ENCODE assay signal across 9 cellular contexts in the genomic region with DNA sequence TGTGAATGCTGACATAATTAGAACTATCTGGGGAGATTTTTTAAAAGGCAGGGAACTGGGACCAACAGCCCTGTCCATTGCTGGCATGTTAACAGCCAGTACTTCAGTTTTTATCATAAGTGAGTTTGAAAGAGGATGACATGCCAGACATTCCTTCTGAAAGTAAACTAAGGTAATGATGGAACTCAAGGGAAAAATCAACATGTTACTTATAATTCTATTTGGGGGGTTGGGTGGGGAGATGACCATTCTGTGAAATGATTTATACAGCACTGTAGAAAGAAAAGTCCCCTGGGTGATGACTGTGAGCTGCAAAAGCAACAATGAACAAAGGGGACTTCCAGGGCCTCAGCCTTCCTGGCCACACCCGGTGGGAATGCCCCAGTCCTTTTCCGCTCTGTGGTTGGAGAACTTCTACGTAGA. TPM values are rescaled to one million over a fixed set of nuclear protein-coding genes. Genes with fewer than 3 reads are reported as not detected.
DNase-seq lines count a peak whose midpoint lies in the region; ATAC-seq and TF ChIP-seq lines count a peak whose summit lies in the region.
"Had no signal": no experiment of that assay in that cellular context is flagged by ENCODE, and none has a peak within 500 bp of the region (broad histone marks: within the 10 kb centered on the region; RNA-seq: fewer than 3 reads in every experiment).

No MANE protein-coding gene starts in this region.

- TF ChIP-seq CTCF in AG04450 (IDR thresholded peaks at IDR 0.05; ENCODE audit: low read depth, low read length), result no peak
- TF ChIP-seq CTCF in progenitor cell of endocrine pancreas (IDR thresholded peaks at IDR 0.05; ENCODE audit: unreplicated experiment), result no peak

- peaks cover 3% of the 10 kb centered on the region for H3K27me3 Mint-ChIP-seq in progenitor cell of endocrine pancreas

- H3K36me3 ChIP-seq in MG63 (no peaks in the 10 kb centered on the region), esophagus (ENCODE audit: control insufficient read depth in 2 of 2, insufficient read depth in 2 of 2, low read length in 1 of 2) (no peaks in the 10 kb centered on the region)

- peak overlapping the region; percentile 69 for H3K27ac Mint-ChIP-seq in progenitor cell of endocrine pancreas
- H3K27ac Mint-ChIP-seq: activated naive CD8-positive, alpha-beta T cell treated with anti-CD3 and anti-CD28 coated beads, Interleukin-2, amount 10 ng/mL, durations not matched to agents 7 days and 5 days had no signal

- no peaks in the 10 kb centered on the region for H3K36me3 Mint-ChIP-seq in progenitor cell of endocrine pancreas (ENCODE audit: insufficient read depth)
- H3K36me3 Mint-ChIP-seq: activated naive CD8-positive, alpha-beta T cell treated with anti-CD3 and anti-CD28 coated beads, Interleukin-2, amount 10 ng/mL, durations not matched to agents 7 days and 5 days had no signal

- H3K9me3 ChIP-seq in AG04450 (ENCODE audit: control insufficient read depth, insufficient read depth, low read length) (no peaks in the 10 kb centered on the region), MG63 (no peaks in the 10 kb centered on the region), esophagus (ENCODE audit: control insufficient read depth in 2 of 2, insufficient read depth in 1 of 2, low read depth in 1 of 2, low read length in 1 of 2) (no peaks in the 10 kb centered on the region)

- 22 to 39% methylated on average over 3 of the region's 3 CpGs for WGBS in esophagus, 2 donors

- CTCF ChIA-PET in AG04450 (lab: Charles Lee), result interaction anchor here (1.2 kb wide), 2 partner anchors 54 to 218 kb away, joined by 3 read pairs; no protein-coding TSS in a partner anchor

- peak overlapping the region; percentile 58 for H3K27ac ChIP-seq in AG04450 (ENCODE audit: low read depth, low read length)
- peak overlapping the region; percentile 31 to 47 for H3K27ac ChIP-seq in esophagus (ENCODE audit: low read depth in 2 of 2, low read length in 1 of 2)

- DNase-seq in AG04450 (ENCODE audit: low read depth, low spot score), result no peak
- DNase-seq in MG63, result peak; percentile 26
- DNase-seq in progenitor cell of endocrine pancreas (ENCODE audit: low spot score, unreplicated experiment), result no peak
- DNase-seq in NCI-H748 treated with DMSO at 0.1 percent for 48 hours (lab: John Stamatoyannopoulos, UW), result no peak
- no peak for DNase-seq in 8988T
- DNase-seq: activated naive CD8-positive, alpha-beta T cell treated with anti-CD3 and anti-CD28 coated beads, Interleukin-2, amount 10 ng/mL, durations not matched to agents 7 days and 5 days had no signal

- H3K4me3 ChIP-seq in AG04450 (ENCODE audit: low read depth, low read length) (no peak overlapping the region), MG63 (no peak overlapping the region), esophagus (ENCODE audit: low read depth in 1 of 2, low read length in 2 of 2) (no peak overlapping the region)

- H3K4me3 Mint-ChIP-seq in progenitor cell of endocrine pancreas (ENCODE audit: low read depth), result no peak overlapping the region
- H3K4me3 Mint-ChIP-seq: activated naive CD8-positive, alpha-beta T cell treated with anti-CD3 and anti-CD28 coated beads, Interleukin-2, amount 10 ng/mL, durations not matched to agents 7 days and 5 days had no signal

- H3K27me3 ChIP-seq in AG04450 (ENCODE audit: control insufficient read depth, insufficient read depth, low read length), result no peaks in the 10 kb centered on the region
- H3K27me3 ChIP-seq in MG63, result no peaks in the 10 kb centered on the region
- no peaks in the 10 kb centered on the region for H3K27me3 ChIP-seq in esophagus (ENCODE audit: control insufficient read depth in 1 of 2, insufficient read depth in 2 of 2, low read length in 2 of 2)

- ATAC-seq in GM19463 (IDR thresholded peaks at IDR 0.05; ENCODE audit: unreplicated experiment) (peak; percentile 86), HG02852 (IDR thresholded peaks at IDR 0.05; ENCODE audit: unreplicated experiment) (no peak)

- H3K9me3 Mint-ChIP-seq in progenitor cell of endocrine pancreas (ENCODE audit: low read depth), result no peaks in the 10 kb centered on the region
- H3K9me3 Mint-ChIP-seq: activated naive CD8-positive, alpha-beta T cell treated with anti-CD3 and anti-CD28 coated beads, Interleukin-2, amount 10 ng/mL, durations not matched to agents 7 days and 5 days had no signal

- H3K4me1 ChIP-seq in esophagus (ENCODE audit: control insufficient read depth in 2 of 2, insufficient read depth in 2 of 2, low read length in 1 of 2), result no peaks in the 10 kb centered on the region

- POLR2A ChIA-PET in AG04450 (lab: Yijun Ruan, JAX), result no interaction called here

- peaks cover 19% of the 10 kb centered on the region for H3K4me1 Mint-ChIP-seq in progenitor cell of endocrine pancreas (ENCODE audit: low read depth)

RNA-seq across cellular contexts. Expression of a gene that starts 5.4 kb away (rescaled TPM):
- polyA plus RNA-seq in AG04450 (2011; rRNA removed), result 1.5 and 1.6 TPM in 2 replicates
- 1.4 and 1.9 TPM in 2 replicates for polyA minus RNA-seq in AG04450 (2011; rRNA and poly(A)+ RNA removed)
- 0.10 and 0.16 TPM in 2 replicates for total RNA-seq in MG63 (2014; rRNA removed; shearing (Covaris generic); ENCODE audit: low replicate concordance)
- polyA plus RNA-seq in esophagus, result 1 to 10 TPM; 4.2 to 4.3 TPM
- 4.5 and 5.8 TPM in 2 replicates for total RNA-seq in progenitor cell of endocrine pancreas
- total RNA-seq: activated naive CD8-positive, alpha-beta T cell treated with anti-CD3 and anti-CD28 coated beads, Interleukin-2, amount 10 ng/mL, durations not matched to agents 7 days and 5 days had no signal
